ENCODE assay signal across 17 cellular contexts in genomic region chr3:177463863-177464262, GRCh38.
A peak's percentile ranks its signal among the peaks of the same experiment; 100 is the strongest.
DNase-seq lines count a peak whose midpoint lies in the region; ATAC-seq and FAIRE-seq lines count a peak whose summit lies in the region.
"Had no signal": no experiment of that assay in that cellular context is flagged by ENCODE, and none has a peak within 500 bp of the region (broad histone marks: within the 10 kb centered on the region; RNA-seq: fewer than 3 reads in every experiment).

No MANE protein-coding gene starts in this region.

- H3K4me3 Mint-ChIP-seq in activated CD4-positive, alpha-beta T cell treated with anti-CD3 and anti-CD28 coated beads for 36 hours = no peak overlapping the region
- H3K4me3 Mint-ChIP-seq in activated CD8-positive, alpha-beta T cell treated with anti-CD3 and anti-CD28 coated beads, Interleukin-2, amount 10 ng/mL, durations not matched to agents 7 days and 5 days = no peak overlapping the region
- H3K4me3 Mint-ChIP-seq: dendritic cell treated with granulocyte-macrophage colony-stimulating factor and Interleukin-4, amounts not matched to agents 40 ng/mL and 50 ng/mL, for 4 days had no signal

- FAIRE-seq in GM19239 (lab: Jason Lieb, UNC) = no peak
- FAIRE-seq: A204.1 had no signal

- no peaks in the 10 kb centered on the region for H3K9me3 Mint-ChIP-seq in activated CD4-positive, alpha-beta T cell treated with anti-CD3 and anti-CD28 coated beads for 36 hours (ENCODE audit: low read depth)
- H3K9me3 Mint-ChIP-seq in activated CD8-positive, alpha-beta T cell treated with anti-CD3 and anti-CD28 coated beads, Interleukin-2, amount 10 ng/mL, durations not matched to agents 7 days and 5 days (ENCODE audit: insufficient read depth) = no peaks in the 10 kb centered on the region
- H3K9me3 Mint-ChIP-seq: dendritic cell treated with granulocyte-macrophage colony-stimulating factor and Interleukin-4, amounts not matched to agents 40 ng/mL and 50 ng/mL, for 4 days had no signal

- H3K9ac ChIP-seq in muscle layer of colon (ENCODE audit: low read length) = no peak overlapping the region

- no peaks in the 10 kb centered on the region for H3K9me3 ChIP-seq in muscle layer of colon (ENCODE audit: low read length)

- H3K4me3 ChIP-seq in muscle layer of colon (ENCODE audit: low read depth in 1 of 2, low read length in 2 of 2) = no peak overlapping the region
- H3K4me3 ChIP-seq: SK-N-MC had no signal

- intact Hi-C loops in activated CD4-positive, alpha-beta T cell treated with anti-CD3 and anti-CD28 coated beads for 36 hours (cut with DNase I, micrococcal nuclease) = no loop called here

- peak; percentile 26 for ATAC-seq in activated CD4-positive, alpha-beta T cell treated with anti-CD3 and anti-CD28 coated beads for 36 hours
- ATAC-seq in activated CD8-positive, alpha-beta T cell treated with anti-CD3 and anti-CD28 coated beads, Interleukin-2, amount 10 ng/mL, durations not matched to agents 7 days and 5 days = no peak

- DNase-seq in activated CD4-positive, alpha-beta T cell treated with anti-CD3 and anti-CD28 coated beads for 36 hours = no peak
- DNase-seq in activated CD4-positive, alpha-beta T cell treated with anti-CD3 and anti-CD28 coated beads for 1 hour = no peak
- DNase-seq in cerebellar cortex (ENCODE audit: low spot score) (peak; percentile 24), NCI-H1436 (lab: John Stamatoyannopoulos, UW) (no peak), NCI-H526 (lab: John Stamatoyannopoulos, UW) (no peak), GM19239 (ENCODE audit: insufficient read length, low spot score) (no peak)
- no peak for DNase-seq in activated CD8-positive, alpha-beta T cell treated with anti-CD3 and anti-CD28 coated beads, Interleukin-2, amount 10 ng/mL, durations not matched to agents 7 days and 5 days
- DNase-seq: activated CD4-positive, alpha-beta T cell treated with anti-CD3 and anti-CD28 coated beads for 4 hours; hippocampal formation; mammary epithelial cell; NCI-H1048; NCI-H526 treated with DMSO at 0.1 percent for 48 hours had no signal

- no peak overlapping the region for H3K27ac Mint-ChIP-seq in activated CD4-positive, alpha-beta T cell treated with anti-CD3 and anti-CD28 coated beads for 36 hours
- H3K27ac Mint-ChIP-seq in activated CD8-positive, alpha-beta T cell treated with anti-CD3 and anti-CD28 coated beads, Interleukin-2, amount 10 ng/mL, durations not matched to agents 7 days and 5 days = no peak overlapping the region
- H3K27ac Mint-ChIP-seq: dendritic cell treated with granulocyte-macrophage colony-stimulating factor and Interleukin-4, amounts not matched to agents 40 ng/mL and 50 ng/mL, for 4 days had no signal

- H3K4me1 ChIP-seq in muscle layer of colon (ENCODE audit: insufficient read depth, low read length) = peaks cover 70% of the 10 kb centered on the region

- CTCF ChIA-PET in activated CD4-positive, alpha-beta T cell treated with anti-CD3 and anti-CD28 coated beads for 36 hours (lab: Charles Lee) = interaction anchor here (0.8 kb wide), 1 partner anchor 633 kb away, joined by 4 read pairs; no protein-coding TSS in a partner anchor
- CTCF ChIA-PET in activated CD8-positive, alpha-beta T cell treated with anti-CD3 and anti-CD28 coated beads, Interleukin-2, amount 10 ng/mL, durations not matched to agents 7 days and 5 days (lab: Charles Lee) = no interaction called here

- no peaks in the 10 kb centered on the region for H3K27me3 Mint-ChIP-seq in activated CD4-positive, alpha-beta T cell treated with anti-CD3 and anti-CD28 coated beads for 36 hours
- H3K27me3 Mint-ChIP-seq in activated CD8-positive, alpha-beta T cell treated with anti-CD3 and anti-CD28 coated beads, Interleukin-2, amount 10 ng/mL, durations not matched to agents 7 days and 5 days (ENCODE audit: low read depth) = no peaks in the 10 kb centered on the region
- H3K27me3 Mint-ChIP-seq: dendritic cell treated with granulocyte-macrophage colony-stimulating factor and Interleukin-4, amounts not matched to agents 40 ng/mL and 50 ng/mL, for 4 days had no signal

- H3K36me3 ChIP-seq in muscle layer of colon (ENCODE audit: insufficient read depth, low read length) = peaks cover 4% of the 10 kb centered on the region

- H3K27me3 ChIP-seq in muscle layer of colon (ENCODE audit: control insufficient read depth in 1 of 2, insufficient read depth in 2 of 2, low read length in 2 of 2) = no peaks in the 10 kb centered on the region

- no peaks in the 10 kb centered on the region for H3K36me3 Mint-ChIP-seq in activated CD4-positive, alpha-beta T cell treated with anti-CD3 and anti-CD28 coated beads for 36 hours (ENCODE audit: low read depth)
- no peaks in the 10 kb centered on the region for H3K36me3 Mint-ChIP-seq in activated CD8-positive, alpha-beta T cell treated with anti-CD3 and anti-CD28 coated beads, Interleukin-2, amount 10 ng/mL, durations not matched to agents 7 days and 5 days (ENCODE audit: low read depth)

- H3K27ac ChIP-seq in muscle layer of colon (ENCODE audit: low read depth, low read length) = peak overlapping the region; percentile 36
- H3K27ac ChIP-seq: HL-60, SK-N-MC had no signal

- POLR2A ChIA-PET in activated CD4-positive, alpha-beta T cell treated with anti-CD3 and anti-CD28 coated beads for 36 hours (lab: Charles Lee) = no interaction called here
- POLR2A ChIA-PET in activated CD8-positive, alpha-beta T cell treated with anti-CD3 and anti-CD28 coated beads, Interleukin-2, amount 10 ng/mL, durations not matched to agents 7 days and 5 days (lab: Charles Lee) = no interaction called here

- peaks cover 5% of the 10 kb centered on the region for H3K4me1 Mint-ChIP-seq in activated CD4-positive, alpha-beta T cell treated with anti-CD3 and anti-CD28 coated beads for 36 hours
- no peaks in the 10 kb centered on the region for H3K4me1 Mint-ChIP-seq in activated CD8-positive, alpha-beta T cell treated with anti-CD3 and anti-CD28 coated beads, Interleukin-2, amount 10 ng/mL, durations not matched to agents 7 days and 5 days (ENCODE audit: low read depth)
